Comparison of ENCODE assay signal across 19 cellular contexts in the genomic region with DNA sequence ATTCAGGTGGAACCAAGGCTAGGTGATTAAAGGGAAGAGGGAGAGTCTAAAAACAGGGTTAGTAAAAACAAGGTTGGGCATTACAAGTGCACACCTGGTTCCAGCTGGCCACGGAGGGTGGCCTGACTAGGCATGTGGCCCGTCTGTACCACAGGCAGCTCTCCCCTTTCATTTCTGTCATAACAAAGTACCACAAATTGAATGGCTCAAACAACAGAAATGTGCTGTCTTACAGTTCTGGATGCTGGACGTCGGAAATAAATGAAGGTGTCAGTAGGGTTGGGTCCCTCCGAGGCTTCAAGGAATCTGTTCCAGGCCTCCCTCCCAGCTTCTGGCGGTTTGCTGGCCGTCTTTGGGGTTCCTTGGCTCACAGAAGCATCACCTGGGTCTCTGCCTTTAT. TPM values are rescaled to one million over a fixed set of nuclear protein-coding genes. Genes with fewer than 3 reads are reported as not detected.
DNase-seq lines count a peak whose midpoint lies in the region; ATAC-seq and TF ChIP-seq lines count a peak whose summit lies in the region.
"Had no signal": no experiment of that assay in that cellular context is flagged by ENCODE, and none has a peak within 500 bp of the region (broad histone marks: within the 10 kb centered on the region; RNA-seq: fewer than 3 reads in every experiment).

No MANE protein-coding gene starts in this region.

- no peak for TF ChIP-seq CTCF in mesothelial cell of epicardium (IDR thresholded peaks at IDR 0.05; ENCODE audit: unreplicated experiment)

- peaks cover 23% of the 10 kb centered on the region for H3K36me3 Mint-ChIP-seq in mesothelial cell of epicardium

- intact Hi-C loops in posterior vena cava (cut with DNase I) = no loop called here

- peaks cover 20% of the 10 kb centered on the region for H3K9me3 Mint-ChIP-seq in mesothelial cell of epicardium

- DNase-seq in astrocyte of the hippocampus (ENCODE audit: low read depth, low spot score) (peak; percentile 64), mesothelial cell of epicardium (ENCODE audit: low spot score in 2 of 2, unreplicated experiment in 2 of 2) (no peak), posterior vena cava (ENCODE audit: low spot score) (peak; percentile 47), SKM-1 treated with dmso at 0.1 percent for 144 hours (lab: John Stamatoyannopoulos, UW; ENCODE audit: unreplicated experiment) (no peak), NCI-H2107 treated with DMSO at 0.1 percent for 48 hours (lab: John Stamatoyannopoulos, UW; ENCODE audit: unreplicated experiment) (no peak)
- DNase-seq: Calu3; CD8-positive, alpha-beta T cell; DMS53; DND-41; EL; GOT3; H7; HFFc6 had no signal

- H3K4me3 Mint-ChIP-seq in mesothelial cell of epicardium = no peak overlapping the region
- H3K4me3 Mint-ChIP-seq: B cell; CD8-positive, alpha-beta T cell; HFFc6 had no signal

- H3K27me3 Mint-ChIP-seq in mesothelial cell of epicardium (ENCODE audit: low read depth) = no peaks in the 10 kb centered on the region

- peaks cover 47% of the 10 kb centered on the region for H3K4me1 Mint-ChIP-seq in mesothelial cell of epicardium
- H3K4me1 Mint-ChIP-seq: B cell had no signal

- ATAC-seq in HG02571 (IDR thresholded peaks at IDR 0.05; ENCODE audit: unreplicated experiment) = no peak
- ATAC-seq: CD8-positive, alpha-beta T cell; GM12878; HCT116 had no signal

- H3K27ac Mint-ChIP-seq in mesothelial cell of epicardium = peak overlapping the region; percentile 79
- H3K27ac Mint-ChIP-seq: B cell; CD8-positive, alpha-beta T cell; HFFc6 had no signal

RNA-seq across cellular contexts. Expression of a gene that starts 13.4 kb away (rescaled TPM):
- total RNA-seq in mesothelial cell of epicardium = 259 to 274 TPM (median 266 TPM) in 3 replicates
- 1 to 10 TPM; 4.1 to 6.2 TPM for total RNA-seq in posterior vena cava
- total RNA-seq: A172, Calu3, GM12878, HFFc6 had no signal

RNA-seq across cellular contexts. Expression of a gene that starts 16.7 kb away (rescaled TPM):
- 9.4 to 12.2 TPM (median 10.5 TPM) in 3 replicates for total RNA-seq in mesothelial cell of epicardium
- total RNA-seq in posterior vena cava = 1 to 10 TPM in 1 of 2 donors, under 1 TPM in 1; 0.42 to 1.1 TPM
- total RNA-seq: A172; B cell; Calu3; CD8-positive, alpha-beta T cell; G401; GM12878; HFFc6 had no signal

Comparison
In these comparisons a context has a peak if more than half of its experiments do, and no peak if none do; other contexts are left out.
1. DNase-seq: peak in astrocyte of the hippocampus (single experiment) and posterior vena cava (single experiment); none in mesothelial cell of epicardium (0 of 2), SKM-1 treated with dmso at 0.1 percent for 144 hours (single experiment) and NCI-H2107 treated with DMSO at 0.1 percent for 48 hours (single experiment).
2. RNA of a gene that starts 13.4 kb away (total RNA-seq): 259 to 274 TPM in mesothelial cell of epicardium; 4.1 to 6.2 TPM in posterior vena cava; every median in the first group is over 10 times any median in the second.